10 cellular contexts compared by ENCODE assay signal in genomic region chr2:2324565-2325101, GRCh38. TPM values are rescaled to one million over a fixed set of nuclear protein-coding genes. Genes with fewer than 3 reads are reported as not detected.
DNase-seq lines count a peak whose midpoint lies in the region; ATAC-seq and TF ChIP-seq lines count a peak whose summit lies in the region.
"Had no signal": no experiment of that assay in that cellular context is flagged by ENCODE, and none has a peak within 500 bp of the region (broad histone marks: within the 10 kb centered on the region; RNA-seq: fewer than 3 reads in every experiment).

No MANE protein-coding gene starts in this region.

- no peaks in the 10 kb centered on the region for H3K36me3 ChIP-seq in HUES6 (ENCODE audit: control insufficient read depth, insufficient read depth, low read length)
- no peaks in the 10 kb centered on the region for H3K36me3 ChIP-seq in breast epithelium
- no peaks in the 10 kb centered on the region for H3K36me3 ChIP-seq in transverse colon
- H3K36me3 ChIP-seq: BLaER1 treated with 17β-estradiol and CSF1 and Interleukin-3, amounts not matched to agents 10 nM and 100 nM had no signal

- H3K27me3 ChIP-seq in HUES6 (ENCODE audit: control insufficient read depth, insufficient read depth, low read length) (peaks cover 35% of the 10 kb centered on the region; the same call in 1 of the 2 replicates), breast epithelium (no peaks in the 10 kb centered on the region), transverse colon (no peaks in the 10 kb centered on the region)
- H3K27me3 ChIP-seq: BLaER1 treated with 17β-estradiol and CSF1 and Interleukin-3, amounts not matched to agents 10 nM and 100 nM had no signal

- H3K9ac ChIP-seq in HUES6 (ENCODE audit: low read length): no peak overlapping the region
- H3K9ac ChIP-seq: BLaER1 treated with 17β-estradiol and CSF1 and Interleukin-3, amounts not matched to agents 10 nM and 100 nM had no signal

- no peaks in the 10 kb centered on the region for H3K9me3 ChIP-seq in HUES6 (ENCODE audit: control insufficient read depth, insufficient read depth, low read depth, low read length)
- no peaks in the 10 kb centered on the region for H3K9me3 ChIP-seq in breast epithelium
- H3K9me3 ChIP-seq in transverse colon: no peaks in the 10 kb centered on the region
- H3K9me3 ChIP-seq: BLaER1 treated with 17β-estradiol and CSF1 and Interleukin-3, amounts not matched to agents 10 nM and 100 nM had no signal

- peak; percentile 58 for DNase-seq in NCI-H2171 (lab: John Stamatoyannopoulos, UW)
- DNase-seq in SK-N-DZ (ENCODE audit: low spot score): peak; percentile 73
- peak; percentile 47 for DNase-seq in inferior parietal cortex (ENCODE audit: extremely low spot score)
- no peak for DNase-seq in breast epithelium (ENCODE audit: low spot score in 2 of 2)
- DNase-seq in medulla oblongata (ENCODE audit: extremely low spot score): no peak
- no peak for DNase-seq in transverse colon
- DNase-seq: kidney had no signal

- intact Hi-C loops in breast epithelium (cut with DNase I; ENCODE audit: low total_unique reads) (no loop called here), transverse colon (cut with DNase I; ENCODE audit: low total_unique reads) (no loop called here)

- no peak overlapping the region for H3K27ac ChIP-seq in HUES6 (ENCODE audit: low read depth, low read length)
- H3K27ac ChIP-seq in breast epithelium: no peak overlapping the region
- no peak overlapping the region for H3K27ac ChIP-seq in transverse colon
- H3K27ac ChIP-seq: BLaER1 treated with 17β-estradiol and CSF1 and Interleukin-3, amounts not matched to agents 10 nM and 100 nM had no signal

- ATAC-seq in HG02571 (IDR thresholded peaks at IDR 0.05; ENCODE audit: unreplicated experiment): no peak

- H3K4me3 ChIP-seq in HUES6 (ENCODE audit: low read depth, low read length) (peak overlapping the region; percentile 14; the same call in 1 of the 2 replicates), breast epithelium (no peak overlapping the region), transverse colon (no peak overlapping the region)
- H3K4me3 ChIP-seq: BLaER1 treated with 17β-estradiol and CSF1 and Interleukin-3, amounts not matched to agents 10 nM and 100 nM had no signal

- 62 to 78% methylated on average over 2 to 16 of the region's 16 CpGs for WGBS in transverse colon (ENCODE audit: low coverage in 1 of 2), 2 donors

- H3K4me1 ChIP-seq in HUES6 (ENCODE audit: control insufficient read depth, insufficient read depth, low read length): peaks cover 15% of the 10 kb centered on the region
- H3K4me1 ChIP-seq in breast epithelium: no peaks in the 10 kb centered on the region
- no peaks in the 10 kb centered on the region for H3K4me1 ChIP-seq in transverse colon

- in situ Hi-C loops in transverse colon (cut with MboI; ENCODE audit: low pct_ligation_motif_present in 1 of 4, low pct_unique_long_range_greater_than_20kb in 1 of 4, low sequenced_read_pairs in 3 of 4): no loop called here

- no peak for TF ChIP-seq CTCF in breast epithelium (IDR thresholded peaks at IDR 0.05)
- no peak for TF ChIP-seq CTCF in transverse colon (IDR thresholded peaks at IDR 0.05)

- TF ChIP-seq EP300 in transverse colon (IDR thresholded peaks at IDR 0.05; ENCODE audit: low read depth): no peak

- no peak for TF ChIP-seq POLR2A in breast epithelium (IDR thresholded peaks at IDR 0.05)
- no peak for TF ChIP-seq POLR2A in transverse colon (IDR thresholded peaks at IDR 0.05)

RNA-seq across cellular contexts. Expression of gene MYT1L, which starts 6.4 kb away (rescaled TPM):
- 3.5 and 4.4 TPM in 2 replicates for polyA plus RNA-seq in SK-N-DZ (2014; cell fraction: cytosol; rRNA removed)
- 18.1 and 18.5 TPM in 2 replicates for polyA plus RNA-seq in SK-N-DZ (2014; cell fraction: nucleus; rRNA removed)
- not detected for total RNA-seq in breast epithelium
- total RNA-seq in transverse colon: under 1 TPM in 3 of 4 donors, not detected in 1; 0.16 to 0.27 (median 0.20) TPM
- total RNA-seq: kidney had no signal

Comparison
In these comparisons a context has a peak if more than half of its experiments do, and no peak if none do; other contexts are left out.
1. DNase-seq: peak in NCI-H2171 (single experiment), SK-N-DZ (single experiment) and inferior parietal cortex (single experiment); none in breast epithelium (0 of 2), medulla oblongata (single experiment) and transverse colon (single experiment).